In genomic region chr14:104650057-104650980, GRCh38 we compare ENCODE assay signal across 1 cellular context.
TF ChIP-seq lines count a peak whose summit lies in the region.

No MANE protein-coding gene starts in this region.

TF ChIP-seq in HepG2, 621 proteins besides CTCF, POLR2A, EP300 and RAD21 (continued from another document and continues in another):
- TF ChIP-seq ZXDC (CRISPR knock-in tag; IDR thresholded peaks at IDR 0.05) (no peak), NFKBIZ (CRISPR knock-in tag; IDR thresholded peaks at IDR 0.05) (no peak), ZMYM4 (CRISPR knock-in tag; IDR thresholded peaks at IDR 0.05) (no peak), ATF1 (CRISPR knock-in tag; IDR thresholded peaks at IDR 0.05) (no peak), NCOA5 (CRISPR knock-in tag; IDR thresholded peaks at IDR 0.05) (no peak), ARID4A (CRISPR knock-in tag; IDR thresholded peaks at IDR 0.05; ENCODE audit: borderline replicate concordance) (peak; percentile 40; the same call in 1 of the 2 replicates), ZFP62 (CRISPR knock-in tag; IDR thresholded peaks at IDR 0.05) (no peak), PRPF4 (IDR thresholded peaks at IDR 0.05; ENCODE audit: low read depth, low read length, poor library complexity, severe bottlenecking) (no peak), ZNF317 (CRISPR knock-in tag; IDR thresholded peaks at IDR 0.05) (no peak), AGO1 (IDR thresholded peaks at IDR 0.05; ENCODE audit: low read depth, low read length, poor library complexity, severe bottlenecking) (no peak), SRY (CRISPR knock-in tag; IDR thresholded peaks at IDR 0.05) (no peak), ZNF282 (IDR thresholded peaks at IDR 0.05; ENCODE audit: partially characterized antibody) (no peak), DR1 (CRISPR knock-in tag; IDR thresholded peaks at IDR 0.05) (no peak), ATRX (CRISPR knock-in tag; IDR thresholded peaks at IDR 0.05; ENCODE audit: borderline replicate concordance) (no peak), ZNF263 (CRISPR knock-in tag; IDR thresholded peaks at IDR 0.05) (peak; percentile 55; the same call in 1 of the 2 replicates), HDAC2 (CRISPR knock-in tag; IDR thresholded peaks at IDR 0.05) (peak; percentile 23; the same call in 1 of the 2 replicates), FOSL2 (CRISPR knock-in tag; IDR thresholded peaks at IDR 0.05) (peak; percentile 40; the same call in 1 of the 2 replicates), GATAD2A (CRISPR knock-in tag; IDR thresholded peaks at IDR 0.05) (no peak), ZNF678 (CRISPR knock-in tag; IDR thresholded peaks at IDR 0.05) (no peak), ZNF607 (CRISPR knock-in tag; IDR thresholded peaks at IDR 0.05; ENCODE audit: borderline replicate concordance) (no peak), CSRNP2 (CRISPR knock-in tag; conservative IDR thresholded peaks at IDR 0.05; ENCODE audit: low read depth) (no peak), RFXAP (CRISPR knock-in tag; IDR thresholded peaks at IDR 0.05; ENCODE audit: borderline replicate concordance) (no peak), IKZF5 (CRISPR knock-in tag; IDR thresholded peaks at IDR 0.05) (no peak), TSC22D2 (CRISPR knock-in tag; IDR thresholded peaks at IDR 0.05; ENCODE audit: borderline replicate concordance) (0 out of 2 replicates have a peak, but pooled peaks have one; percentile 52), ZNF543 (CRISPR knock-in tag; IDR thresholded peaks at IDR 0.05) (no peak), ZNF724P (CRISPR knock-in tag; IDR thresholded peaks at IDR 0.05; ENCODE audit: borderline replicate concordance) (no peak), SETDB1 (CRISPR knock-in tag; IDR thresholded peaks at IDR 0.05; ENCODE audit: borderline replicate concordance) (no peak), ZNF337 (CRISPR knock-in tag; IDR thresholded peaks at IDR 0.05; ENCODE audit: borderline replicate concordance, low read depth) (no peak), TBX3 (IDR thresholded peaks at IDR 0.05; ENCODE audit: borderline replicate concordance) (no peak), XBP1 (CRISPR knock-in tag; IDR thresholded peaks at IDR 0.05) (no peak), ZNF616 (CRISPR knock-in tag; IDR thresholded peaks at IDR 0.05; ENCODE audit: low read depth) (no peak), ZNF788 (CRISPR knock-in tag; IDR thresholded peaks at IDR 0.05; ENCODE audit: borderline replicate concordance) (0 out of 2 replicates have a peak, but pooled peaks have one; percentile 35), CSRNP1 (CRISPR knock-in tag; IDR thresholded peaks at IDR 0.05) (0 out of 2 replicates have a peak, but pooled peaks have one; percentile 35), POGK (CRISPR knock-in tag; conservative IDR thresholded peaks at IDR 0.05) (0 out of 2 replicates have a peak, but pooled peaks have one; percentile 34), ZNF75D (CRISPR knock-in tag; IDR thresholded peaks at IDR 0.05; ENCODE audit: borderline replicate concordance) (no peak), JDP2 (CRISPR knock-in tag; IDR thresholded peaks at IDR 0.05; ENCODE audit: borderline replicate concordance) (no peak), SKIL (CRISPR knock-in tag; IDR thresholded peaks at IDR 0.05; ENCODE audit: borderline replicate concordance) (peak; percentile 48; the same call in 1 of the 2 replicates), DNMT1 (CRISPR knock-in tag; IDR thresholded peaks at IDR 0.05) (no peak), MXD1 (CRISPR knock-in tag; IDR thresholded peaks at IDR 0.05) (no peak), SATB2 (CRISPR knock-in tag; IDR thresholded peaks at IDR 0.05) (no peak), ZNF83 (CRISPR knock-in tag; IDR thresholded peaks at IDR 0.05; ENCODE audit: borderline replicate concordance) (no peak), ZNF354B (CRISPR knock-in tag; IDR thresholded peaks at IDR 0.05) (no peak), HCFC1 (IDR thresholded peaks at IDR 0.05; ENCODE audit: low read depth, low read length) (no peak), ZBED4 (CRISPR knock-in tag; IDR thresholded peaks at IDR 0.05; ENCODE audit: borderline replicate concordance) (no peak), SP2 (CRISPR knock-in tag; IDR thresholded peaks at IDR 0.05) (no peak)
